ENCODE assay signal across 1 cellular context in the genomic region with DNA sequence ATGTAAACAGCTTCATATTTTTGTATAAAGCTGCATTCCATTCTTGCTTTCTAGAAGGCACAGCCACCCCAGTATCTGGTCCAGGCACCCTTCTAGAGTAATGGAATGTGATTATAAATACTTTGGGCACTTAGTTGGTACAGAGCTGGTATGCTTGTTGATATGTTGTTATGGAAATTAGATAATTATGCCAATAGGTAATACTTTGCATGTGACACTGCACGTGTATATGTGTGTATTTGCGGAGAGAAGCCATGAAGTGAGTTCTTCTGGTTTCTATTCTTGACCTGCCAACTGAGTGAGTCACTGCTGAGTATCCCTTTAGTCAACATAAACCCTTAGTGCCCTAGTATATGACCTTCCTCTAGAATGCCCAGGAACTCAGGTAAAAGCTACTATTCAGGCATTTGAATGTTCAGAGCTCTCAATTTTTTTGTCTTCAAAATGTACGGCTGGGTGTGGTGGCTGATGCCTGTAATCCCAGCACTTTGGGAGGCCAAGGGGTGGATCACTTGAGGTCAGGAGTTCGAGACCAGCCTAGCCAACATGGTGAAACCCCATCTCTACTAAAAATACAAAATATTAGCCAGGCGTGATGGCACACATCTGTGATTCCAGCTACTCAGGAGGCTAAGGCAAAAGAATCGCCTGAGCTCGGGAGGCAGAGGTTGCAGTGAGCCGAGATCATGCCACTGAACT.
TF ChIP-seq lines count a peak whose summit lies in the region.

No MANE protein-coding gene starts in this region.

TF ChIP-seq in HCT116, 20 proteins besides CTCF, POLR2A, EP300 and RAD21:
- TF ChIP-seq CEBPB (IDR thresholded peaks at IDR 0.05; ENCODE audit: low read depth) (peak; percentile 60; the same call in 1 of the 2 replicates), FOSL1 (IDR thresholded peaks at IDR 0.05; ENCODE audit: low read depth) (peak; percentile 95), JUND (IDR thresholded peaks at IDR 0.05) (peak; percentile 87), EZH2 (IDR thresholded peaks at IDR 0.05) (no peak), TCF7L2 (IDR thresholded peaks at IDR 0.05; ENCODE audit: borderline replicate concordance, extremely low read depth, insufficient read depth, insufficient read length) (no peak), EZH2phosphoT487 (IDR thresholded peaks at IDR 0.05; ENCODE audit: borderline replicate concordance) (no peak), ELF1 (IDR thresholded peaks at IDR 0.05; ENCODE audit: borderline replicate concordance, low read depth) (no peak), CBX3 (IDR thresholded peaks at IDR 0.05; ENCODE audit: low read depth) (peak; percentile 30; the same call in 1 of the 2 replicates), SRF (IDR thresholded peaks at IDR 0.05; ENCODE audit: low read depth) (peak; percentile 52; the same call in 1 of the 2 replicates), POLR2AphosphoS5 (IDR thresholded peaks at IDR 0.05; ENCODE audit: low read depth, low read length) (peak; percentile 38; the same call in 1 of the 2 replicates), YY1 (IDR thresholded peaks at IDR 0.05; ENCODE audit: extremely low read depth, insufficient replicate concordance, low read depth, low read length) (no peak), ZNF274 (IDR thresholded peaks at IDR 0.05; ENCODE audit: low read depth, low read length) (no peak), SP1 (IDR thresholded peaks at IDR 0.05; ENCODE audit: low read depth) (peak; percentile 70; the same call in 1 of the 2 replicates), ZFX (IDR thresholded peaks at IDR 0.05) (no peak), SIN3A (IDR thresholded peaks at IDR 0.05; ENCODE audit: low read depth) (no peak), EGR1 (IDR thresholded peaks at IDR 0.05; ENCODE audit: low read depth) (0 out of 2 replicates have a peak, but pooled peaks have one; percentile 9)
- TF ChIP-seq, protein P1, sequence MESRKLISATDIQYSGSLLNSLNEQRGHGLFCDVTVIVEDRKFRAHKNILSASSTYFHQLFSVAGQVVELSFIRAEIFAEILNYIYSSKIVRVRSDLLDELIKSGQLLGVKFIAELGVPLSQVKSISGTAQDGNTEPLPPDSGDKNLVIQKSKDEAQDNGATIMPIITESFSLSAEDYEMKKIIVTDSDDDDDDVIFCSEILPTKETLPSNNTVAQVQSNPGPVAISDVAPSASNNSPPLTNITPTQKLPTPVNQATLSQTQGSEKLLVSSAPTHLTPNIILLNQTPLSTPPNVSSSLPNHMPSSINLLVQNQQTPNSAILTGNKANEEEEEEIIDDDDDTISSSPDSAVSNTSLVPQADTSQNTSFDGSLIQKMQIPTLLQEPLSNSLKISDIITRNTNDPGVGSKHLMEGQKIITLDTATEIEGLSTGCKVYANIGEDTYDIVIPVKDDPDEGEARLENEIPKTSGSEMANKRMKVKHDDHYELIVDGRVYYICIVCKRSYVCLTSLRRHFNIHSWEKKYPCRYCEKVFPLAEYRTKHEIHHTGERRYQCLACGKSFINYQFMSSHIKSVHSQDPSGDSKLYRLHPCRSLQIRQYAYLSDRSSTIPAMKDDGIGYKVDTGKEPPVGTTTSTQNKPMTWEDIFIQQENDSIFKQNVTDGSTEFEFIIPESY (IDR thresholded peaks at IDR 0.05; ENCODE audit: extremely low read depth, insufficient replicate concordance, low read length): no peak
- TF ChIP-seq, protein P2, sequence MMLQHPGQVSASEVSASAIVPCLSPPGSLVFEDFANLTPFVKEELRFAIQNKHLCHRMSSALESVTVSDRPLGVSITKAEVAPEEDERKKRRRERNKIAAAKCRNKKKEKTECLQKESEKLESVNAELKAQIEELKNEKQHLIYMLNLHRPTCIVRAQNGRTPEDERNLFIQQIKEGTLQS (IDR thresholded peaks at IDR 0.05): no peak
- TF ChIP-seq, protein P3, sequence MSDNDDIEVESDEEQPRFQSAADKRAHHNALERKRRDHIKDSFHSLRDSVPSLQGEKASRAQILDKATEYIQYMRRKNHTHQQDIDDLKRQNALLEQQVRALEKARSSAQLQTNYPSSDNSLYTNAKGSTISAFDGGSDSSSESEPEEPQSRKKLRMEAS (IDR thresholded peaks at IDR 0.05): peak; percentile 73
- TF ChIP-seq, protein P4, sequence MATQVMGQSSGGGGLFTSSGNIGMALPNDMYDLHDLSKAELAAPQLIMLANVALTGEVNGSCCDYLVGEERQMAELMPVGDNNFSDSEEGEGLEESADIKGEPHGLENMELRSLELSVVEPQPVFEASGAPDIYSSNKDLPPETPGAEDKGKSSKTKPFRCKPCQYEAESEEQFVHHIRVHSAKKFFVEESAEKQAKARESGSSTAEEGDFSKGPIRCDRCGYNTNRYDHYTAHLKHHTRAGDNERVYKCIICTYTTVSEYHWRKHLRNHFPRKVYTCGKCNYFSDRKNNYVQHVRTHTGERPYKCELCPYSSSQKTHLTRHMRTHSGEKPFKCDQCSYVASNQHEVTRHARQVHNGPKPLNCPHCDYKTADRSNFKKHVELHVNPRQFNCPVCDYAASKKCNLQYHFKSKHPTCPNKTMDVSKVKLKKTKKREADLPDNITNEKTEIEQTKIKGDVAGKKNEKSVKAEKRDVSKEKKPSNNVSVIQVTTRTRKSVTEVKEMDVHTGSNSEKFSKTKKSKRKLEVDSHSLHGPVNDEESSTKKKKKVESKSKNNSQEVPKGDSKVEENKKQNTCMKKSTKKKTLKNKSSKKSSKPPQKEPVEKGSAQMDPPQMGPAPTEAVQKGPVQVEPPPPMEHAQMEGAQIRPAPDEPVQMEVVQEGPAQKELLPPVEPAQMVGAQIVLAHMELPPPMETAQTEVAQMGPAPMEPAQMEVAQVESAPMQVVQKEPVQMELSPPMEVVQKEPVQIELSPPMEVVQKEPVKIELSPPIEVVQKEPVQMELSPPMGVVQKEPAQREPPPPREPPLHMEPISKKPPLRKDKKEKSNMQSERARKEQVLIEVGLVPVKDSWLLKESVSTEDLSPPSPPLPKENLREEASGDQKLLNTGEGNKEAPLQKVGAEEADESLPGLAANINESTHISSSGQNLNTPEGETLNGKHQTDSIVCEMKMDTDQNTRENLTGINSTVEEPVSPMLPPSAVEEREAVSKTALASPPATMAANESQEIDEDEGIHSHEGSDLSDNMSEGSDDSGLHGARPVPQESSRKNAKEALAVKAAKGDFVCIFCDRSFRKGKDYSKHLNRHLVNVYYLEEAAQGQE (IDR thresholded peaks at IDR 0.05; ENCODE audit: low read depth): no peak
